In the genomic region with DNA sequence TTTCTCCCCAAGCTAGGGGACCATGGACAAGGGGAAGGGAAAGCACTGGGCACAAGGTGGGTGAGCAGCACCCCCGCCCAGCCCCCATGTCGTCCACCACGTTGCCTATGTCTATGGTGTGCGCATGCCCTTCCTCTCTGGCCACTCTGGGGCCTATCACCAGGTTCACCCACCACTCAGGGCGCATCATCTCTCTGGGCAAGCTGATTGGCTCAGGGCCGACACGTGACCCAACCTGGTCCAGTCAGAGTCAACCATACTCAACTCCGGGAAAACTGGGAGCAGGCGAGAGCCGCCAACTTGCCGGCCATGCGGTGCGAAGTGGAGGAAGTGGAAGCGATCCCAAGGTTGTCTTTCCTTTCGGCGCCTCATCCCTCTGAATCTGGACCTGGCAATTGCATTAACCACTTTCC, we compare ENCODE assay signal across 16 cellular contexts. TPM values are rescaled to one million over a fixed set of nuclear protein-coding genes. Genes with fewer than 3 reads are reported as not detected.
DNase-seq lines count a peak whose midpoint lies in the region; ATAC-seq, FAIRE-seq and TF ChIP-seq lines count a peak whose summit lies in the region.
"Had no signal": no experiment of that assay in that cellular context is flagged by ENCODE, and none has a peak within 500 bp of the region (broad histone marks: within the 10 kb centered on the region; RNA-seq: fewer than 3 reads in every experiment).

No MANE protein-coding gene starts in this region.

- H3K56ac ChIP-seq in H1 (replicated peaks; ENCODE audit: insufficient read length, low read depth, low read length) = no peak overlapping the region

- no peaks in the 10 kb centered on the region for H3K23me2 ChIP-seq in H1 (ENCODE audit: low read depth, low read length)

- no peaks in the 10 kb centered on the region for H3K36me3 ChIP-seq in SJCRH30
- no peaks in the 10 kb centered on the region for H3K36me3 ChIP-seq in H1 (ENCODE audit: control insufficient read depth in 2 of 4, insufficient read depth in 4 of 4, low read length in 3 of 4)
- H3K36me3 ChIP-seq in stomach smooth muscle (ENCODE audit: control insufficient read depth in 2 of 2, insufficient read depth in 2 of 2, low read length in 2 of 2) = peaks cover 2 to 9% of the 10 kb centered on the region in 2 donors

- H3K23ac ChIP-seq in H1 (ENCODE audit: insufficient read length) = no peak overlapping the region

- DNase-seq in SJCRH30 = peak; percentile 65 to 75
- DNase-seq in H1 (ENCODE audit: low read depth in 1 of 2, low spot score in 2 of 2) = no peak
- DNase-seq in midbrain (lab: John Stamatoyannopoulos, UW) = peak; percentile 71
- DNase-seq in GM12891 (ENCODE audit: insufficient read length, low spot score) = no peak
- DNase-seq in H4 (ENCODE audit: low spot score) = no peak
- DNase-seq in HCEC 1CT = no peak
- DNase-seq: activated naive CD4-positive, alpha-beta T cell treated with anti-CD3 and anti-CD28 coated beads, Interleukin-2, amount 10 ng/mL, durations not matched to agents 7 days and 5 days; NCI-H1105 treated with DMSO at 0.1 percent for 48 hours; SHP77 treated with DMSO at 0.1 percent for 48 hours; stimulated activated CD4-positive, alpha-beta T cell treated with anti-CD3 and anti-CD28 coated beads, Interleukin-4, amount 100 ng/mL, for 1 hour; stimulated activated naive CD4-positive, alpha-beta T cell treated with Interleukin-2 at 50 U/mL for 16 hours had no signal

- H3K9me3 ChIP-seq in SJCRH30 (replicated peaks) (no peaks in the 10 kb centered on the region), H1 (ENCODE audit: insufficient read depth in 2 of 2, low read depth in 1 of 2, low read length in 1 of 2) (peaks cover 0 to 5% of the 10 kb centered on the region in 2 experiments; a peak in 1 of 4 replicates), stomach smooth muscle (ENCODE audit: control insufficient read depth in 2 of 2, low read length in 2 of 2) (no peaks in the 10 kb centered on the region)

- no peaks in the 10 kb centered on the region for H3K79me2 ChIP-seq in H1 (ENCODE audit: control insufficient read depth in 1 of 2, insufficient read depth in 2 of 2, low read length in 2 of 2)

- H3K14ac ChIP-seq in H1 (ENCODE audit: insufficient read length) = no peak overlapping the region

- H3K27me3 ChIP-seq in SJCRH30 = no peaks in the 10 kb centered on the region
- H3K27me3 ChIP-seq in H1 (replicated peaks in 1 of 4; ENCODE audit: control insufficient read depth in 3 of 4, extremely low read depth in 1 of 4, insufficient read depth in 3 of 4, low read length in 3 of 4) = no peaks in the 10 kb centered on the region; a peak in 1 of 7 replicates
- H3K27me3 ChIP-seq in stomach smooth muscle (ENCODE audit: control insufficient read depth in 1 of 2, insufficient read depth in 2 of 2, low read length in 2 of 2) = no peaks in the 10 kb centered on the region

- no peak overlapping the region for H4K8ac ChIP-seq in H1 (ENCODE audit: extremely low read depth, insufficient read depth, low read length)

- CTCF ChIA-PET in H1 (lab: Charles Lee; ENCODE audit: partially characterized antibody) = interaction anchor here (0.9 to 3.1 kb wide), 3 partner anchors 15 to 33 kb away, joined by 3 to 13 read pairs (median 6); no protein-coding TSS in a partner anchor

- 0 out of 2 replicates have a peak overlapping the region, but pooled peaks have one; percentile 4 for H3K18ac ChIP-seq in H1 (ENCODE audit: extremely low read depth, low read length)

- no peak for TF ChIP-seq EP300 in H1 (IDR thresholded peaks at IDR 0.05; ENCODE audit: borderline replicate concordance in 1 of 2, low read depth in 2 of 2, low read length in 2 of 2)

- TF ChIP-seq CTCF in H1 (IDR thresholded peaks at IDR 0.05; ENCODE audit: control extremely low read depth in 1 of 3, insufficient read depth in 1 of 3, low read depth in 1 of 3, low read length in 3 of 3) = no peak

- TF ChIP-seq POLR2A in H1 (IDR thresholded peaks at IDR 0.05; ENCODE audit: control extremely low read depth in 1 of 2, low read depth in 2 of 2, low read length in 2 of 2) (no peak), GM12891 (IDR thresholded peaks at IDR 0.05; ENCODE audit: low read depth, low read length) (no peak)

- no peak for FAIRE-seq in H1 (lab: Jason Lieb, UNC)
- FAIRE-seq in GM12891 (lab: Jason Lieb, UNC) = no peak
- FAIRE-seq: colon had no signal

- H2BK12ac ChIP-seq in H1 (ENCODE audit: low read depth, low read length) = no peak overlapping the region

- no peak overlapping the region; the same call in 1 of the 2 replicates for H2BK15ac ChIP-seq in H1 (ENCODE audit: low read length)

- H3K4me3 ChIP-seq in SJCRH30 = peak overlapping the region; percentile 37
- H3K4me3 ChIP-seq in H1 (ENCODE audit: extremely low read depth in 1 of 4, insufficient read depth in 2 of 4, low read depth in 3 of 4, low read length in 4 of 4) = no peak overlapping the region
- H3K4me3 ChIP-seq in stomach smooth muscle (ENCODE audit: low read length in 2 of 2) = no peak overlapping the region

- H4K20me1 ChIP-seq in H1 (replicated peaks in 1 of 2; ENCODE audit: control insufficient read depth in 1 of 2, insufficient read depth in 2 of 2, low read length in 2 of 2) = no peaks in the 10 kb centered on the region

- H2BK20ac ChIP-seq in H1 (ENCODE audit: low read length) = no peak overlapping the region

- H3K27ac ChIP-seq in SJCRH30 = peak overlapping the region; percentile 88
- H3K27ac ChIP-seq in H1 (ENCODE audit: low read depth, low read length) = no peak overlapping the region
- H3K27ac ChIP-seq in stomach smooth muscle (ENCODE audit: low read length) = peak overlapping the region; percentile 81

- H2BK120ac ChIP-seq in H1 (replicated peaks; ENCODE audit: low read depth, low read length) = no peak overlapping the region

- POLR2A ChIA-PET in H1 (lab: Charles Lee; ENCODE audit: partially characterized antibody) = no interaction called here

- no peaks in the 10 kb centered on the region for H3K79me1 ChIP-seq in H1 (ENCODE audit: low read depth, low read length)

- TF ChIP-seq RAD21 in H1 (IDR thresholded peaks at IDR 0.05 in 1 of 2, conservative IDR thresholded peaks at IDR 0.05 in 1 of 2; ENCODE audit: low read depth in 2 of 2, low read length in 2 of 2) = no peak

- H3K9ac ChIP-seq in H1 (replicated peaks in 1 of 4; ENCODE audit: extremely low read depth in 1 of 4, low read depth in 3 of 4, low read length in 3 of 4) = no peak overlapping the region
- H3K9ac ChIP-seq in stomach smooth muscle (ENCODE audit: low read length in 2 of 2) = no peak overlapping the region

- no peak overlapping the region for H3K4ac ChIP-seq in H1 (replicated peaks; ENCODE audit: insufficient read length, low read depth, low read length)

- ATAC-seq in GM21528 (IDR thresholded peaks at IDR 0.05; ENCODE audit: low FRiP score, unreplicated experiment) = no peak

- H2AK5ac ChIP-seq in H1 (ENCODE audit: low read depth, low read length) = no peak overlapping the region

- H3K4me1 ChIP-seq in SJCRH30 (peaks cover 37% of the 10 kb centered on the region), H1 (replicated peaks in 1 of 4; ENCODE audit: control insufficient read depth in 3 of 4, insufficient read depth in 4 of 4, low read length in 3 of 4) (peaks cover 0 to 5% (median 1%) of the 10 kb centered on the region in 4 experiments; a peak in 3 of 7 replicates), stomach smooth muscle (ENCODE audit: control insufficient read depth, insufficient read depth, low read length) (peaks cover 49% of the 10 kb centered on the region)

- H2BK5ac ChIP-seq in H1 (ENCODE audit: low read depth, low read length) = no peak overlapping the region

- H3K4me2 ChIP-seq in H1 (ENCODE audit: insufficient read depth in 1 of 2, low read depth in 2 of 2, low read length in 2 of 2) = no peak overlapping the region

- peak overlapping the region; percentile 63 for H4K91ac ChIP-seq in H1 (replicated peaks; ENCODE audit: insufficient read length, low read length)

- peak overlapping the region; percentile 63; the same call in 1 of the 2 replicates for H2AFZ ChIP-seq in H1 (ENCODE audit: low read length)

- 83% methylated on average over 14 of the region's 16 CpGs; no CpG with 5 or more reads in 1 of the 2 experiments for WGBS in H1 (ENCODE audit: extremely low coverage in 1 of 2, insufficient coverage in 1 of 2, insufficient read length in 1 of 2, insufficient replicate concordance in 2 of 2, low coverage in 1 of 2, low lambda C conversion rate in 2 of 2, missing lambda C conversion rate in 1 of 2), 2 experiments

- H4K5ac ChIP-seq in H1 (ENCODE audit: insufficient read length, low read depth, low read length) = no peak overlapping the region

RNA-seq across cellular contexts. Expression of a gene that starts 25.9 kb away (rescaled TPM):
- 11.5 and 13.0 TPM in 2 replicates for total RNA-seq in SJCRH30 (2014; rRNA removed; shearing (Covaris generic))
- total RNA-seq in H1 (2021; fragmentation: NEBNext Ultra II Directional; extraction: Animal tissue kit (Norgen Biotek cat#: 25700)) = 2.2 and 2.6 TPM in 2 replicates
- polyA plus RNA-seq in H1 (2011; rRNA removed) = 3.3 and 3.4 TPM in 2 replicates
- 3.7 TPM for polyA plus RNA-seq in H1 (2011; cell fraction: cytosol; rRNA removed)
- polyA plus RNA-seq in H1 (2011; cell fraction: nucleus; rRNA removed) = 5.8 TPM
- polyA plus RNA-seq in H1 (2012, experiment 1 of 2) = 2.6 to 4.3 TPM (median 3.7 TPM) in 4 replicates
- 2.2 TPM for polyA plus RNA-seq in H1 (2012, experiment 2 of 2)
- polyA plus RNA-seq in H1 (2013, experiment 1 of 2) = 1.2 TPM
- 1.1 TPM for polyA plus RNA-seq in H1 (2013, experiment 2 of 2)
- 3.4 and 6.8 TPM in 2 replicates for polyA minus RNA-seq in H1 (2011; rRNA and poly(A)+ RNA removed)
- 2.1 TPM for polyA minus RNA-seq in H1 (2011; cell fraction: cytosol; rRNA and poly(A)+ RNA removed)
- polyA minus RNA-seq in H1 (2011; cell fraction: nucleus; rRNA and poly(A)+ RNA removed) = 2.3 TPM
- 10.7 TPM for polyA plus RNA-seq in GM12891 (2012; ENCODE audit: low read depth, missing spikeins)
- total RNA-seq in H4 (2014; rRNA removed; shearing (Covaris generic)) = 0.10 and 0.21 TPM in 2 replicates

RNA-seq across cellular contexts. Expression of a gene that starts 39.5 kb away (rescaled TPM):
- 103 and 107 TPM in 2 replicates for total RNA-seq in SJCRH30 (2014; rRNA removed; shearing (Covaris generic))
- 63.6 and 66.0 TPM in 2 replicates for total RNA-seq in H1 (2021; fragmentation: NEBNext Ultra II Directional; extraction: Animal tissue kit (Norgen Biotek cat#: 25700))
- 31.3 and 38.1 TPM in 2 replicates for polyA plus RNA-seq in H1 (2011; rRNA removed)
- 49.3 TPM for polyA plus RNA-seq in H1 (2011; cell fraction: cytosol; rRNA removed)
- 35.2 TPM for polyA plus RNA-seq in H1 (2011; cell fraction: nucleus; rRNA removed)
- polyA plus RNA-seq in H1 (2012, experiment 1 of 2) = 60.6 to 69.3 TPM (median 62.7 TPM) in 4 replicates
- 47.6 TPM for polyA plus RNA-seq in H1 (2012, experiment 2 of 2)
- polyA plus RNA-seq in H1 (2013, experiment 1 of 2) = 72.9 TPM
- polyA plus RNA-seq in H1 (2013, experiment 2 of 2) = 82.4 TPM
- polyA minus RNA-seq in H1 (2011; rRNA and poly(A)+ RNA removed) = 25.0 and 25.8 TPM in 2 replicates
- 15.6 TPM for polyA minus RNA-seq in H1 (2011; cell fraction: cytosol; rRNA and poly(A)+ RNA removed)
- 17.7 TPM for polyA minus RNA-seq in H1 (2011; cell fraction: nucleus; rRNA and poly(A)+ RNA removed)
- 18.8 TPM for polyA plus RNA-seq in GM12891 (2012; ENCODE audit: low read depth, missing spikeins)
- 110 and 115 TPM in 2 replicates for total RNA-seq in H4 (2014; rRNA removed; shearing (Covaris generic))

RNA-seq across cellular contexts. Expression of a gene that starts 49.9 kb away (rescaled TPM):
- total RNA-seq in SJCRH30 (2014; rRNA removed; shearing (Covaris generic)) = 0.06 and 0.10 TPM in 2 replicates
- total RNA-seq in H1 (2021; fragmentation: NEBNext Ultra II Directional; extraction: Animal tissue kit (Norgen Biotek cat#: 25700)) = not detected in 2 replicates
- 0.05 and 0.14 TPM in 2 replicates for polyA plus RNA-seq in H1 (2011; rRNA removed)
- 0.04 TPM for polyA plus RNA-seq in H1 (2011; cell fraction: cytosol; rRNA removed)
- not detected for polyA plus RNA-seq in H1 (2011; cell fraction: nucleus; rRNA removed)
- not detected in 4 replicates for polyA plus RNA-seq in H1 (2012, experiment 1 of 2)
- polyA plus RNA-seq in H1 (2012, experiment 2 of 2) = not detected
- 0.10 TPM for polyA plus RNA-seq in H1 (2013, experiment 1 of 2)
- polyA plus RNA-seq in H1 (2013, experiment 2 of 2) = 0.04 TPM
- not detected in 2 replicates for polyA minus RNA-seq in H1 (2011; rRNA and poly(A)+ RNA removed)
- polyA minus RNA-seq in H1 (2011; cell fraction: cytosol; rRNA and poly(A)+ RNA removed) = not detected
- polyA minus RNA-seq in H1 (2011; cell fraction: nucleus; rRNA and poly(A)+ RNA removed) = 1.00 TPM
- polyA plus RNA-seq in GM12891 (2012; ENCODE audit: low read depth, missing spikeins) = not detected
- not detected in 2 replicates for total RNA-seq in H4 (2014; rRNA removed; shearing (Covaris generic))
- total RNA-seq: activated CD8-positive, alpha-beta memory T cell treated with anti-CD3 and anti-CD28 coated beads for 36 hours; osteoblast had no signal

Comparison
In these comparisons a context has a peak if more than half of its experiments do, and no peak if none do; other contexts are left out.
1. DNase-seq: peak in SJCRH30 (2 of 2) and midbrain (single experiment); none in H1 (0 of 2), GM12891 (single experiment), H4 (single experiment) and HCEC 1CT (single experiment).